ENCODE assay signal across 29 cellular contexts in the genomic region with DNA sequence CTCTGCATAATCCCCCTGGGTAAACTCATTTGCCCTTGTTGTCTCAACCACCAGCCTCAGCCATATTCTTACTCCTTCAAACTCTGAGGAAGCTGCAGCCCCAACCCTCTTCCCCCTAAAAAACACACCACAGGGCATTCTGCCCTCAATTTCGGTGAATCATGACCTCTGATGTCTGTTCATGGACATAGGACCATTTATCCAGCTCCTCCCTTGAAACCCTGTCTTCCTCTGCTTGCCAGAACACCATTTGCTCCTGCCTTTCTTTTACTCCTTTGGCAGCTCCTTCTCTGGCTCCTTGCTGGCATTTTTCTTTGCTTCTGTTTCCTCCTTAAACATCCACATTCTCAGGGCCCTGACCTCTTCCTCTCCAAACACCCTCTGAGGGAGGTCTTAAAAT.
"Had no signal": no experiment of that assay in that cellular context is flagged by ENCODE, and none has a peak within 500 bp of the region (broad histone marks: within the 10 kb centered on the region; RNA-seq: fewer than 3 reads in every experiment).

No MANE protein-coding gene starts in this region.

- H3K9me3 ChIP-seq: ovary, psoas muscle, right lobe of liver, sigmoid colon, spleen, stomach, thoracic aorta, thyroid gland, tibial nerve, upper lobe of left lung, vagina had no signal

- ATAC-seq: naive thymus-derived CD4-positive, alpha-beta T cell; natural killer cell; right cardiac atrium; right lobe of liver; stimulated activated memory B cell treated with anti-CD40 and anti-IgM and Interleukin-4, amounts not matched to agents 10 μg/mL and 1 μg/mL and 100 μg/mL, for 72 hours had no signal

- H3K27ac Mint-ChIP-seq: naive thymus-derived CD4-positive, alpha-beta T cell; natural killer cell; neural progenitor cell; progenitor cell of endocrine pancreas; stimulated activated memory B cell treated with anti-CD40 and anti-IgM and Interleukin-4, amounts not matched to agents 10 μg/mL and 1 μg/mL and 100 μg/mL, for 72 hours; stimulated activated naive CD8-positive, alpha-beta T cell treated with anti-CD3 and anti-CD28 coated beads, Interleukin-15, Interleukin-2, amounts not matched to agents 100 ng/mL and 50 ng/mL, for 24 hours had no signal

- H3K4me3 ChIP-seq: neural progenitor cell, ovary, psoas muscle, right lobe of liver, sigmoid colon, spleen, stomach, thoracic aorta, thyroid gland, tibial nerve, upper lobe of left lung, vagina had no signal

- DNase-seq: naive thymus-derived CD4-positive, alpha-beta T cell; natural killer cell; occipital lobe; ovary; posterior cingulate gyrus; psoas muscle; right cardiac atrium; right lobe of liver; sigmoid colon; small intestine; spleen; stimulated activated CD4-positive, alpha-beta T cell treated with anti-CD3 and anti-CD28 coated beads, Interleukin-12 subunit alpha, Interleukin-12 subunit beta, amount 100 ng/mL, for 4 hours; stimulated activated CD4-positive, alpha-beta T cell treated with anti-CD3 and anti-CD28 coated beads, Interleukin-1b, Interleukin-23, amount 100 ng/mL, for 48 hours; stimulated activated CD4-positive, alpha-beta T cell treated with anti-CD3 and anti-CD28 coated beads, Interleukin-4, amount 100 ng/mL, for 1 hour; stimulated activated CD4-positive, alpha-beta T cell treated with anti-CD3 and anti-CD28 coated beads, Interleukin-4, amount 100 ng/mL, for 4 hours; stimulated activated CD8-positive, alpha-beta memory T cell treated with anti-CD3 and anti-CD28 coated beads, Interleukin-4, amount 100 ng/mL, for 48 hours; stimulated activated naive CD4-positive, alpha-beta T cell; stomach; thyroid gland; trophoblast cell; upper lobe of left lung had no signal

- H3K4me1 ChIP-seq: neural progenitor cell, parathyroid adenoma, psoas muscle, sigmoid colon, spleen, stomach, thyroid gland, tibial nerve, upper lobe of left lung, vagina had no signal

- H3K4me3 Mint-ChIP-seq: naive thymus-derived CD4-positive, alpha-beta T cell; natural killer cell; neural progenitor cell; stimulated activated memory B cell treated with anti-CD40 and anti-IgM and Interleukin-4, amounts not matched to agents 10 μg/mL and 1 μg/mL and 100 μg/mL, for 72 hours; stimulated activated naive CD8-positive, alpha-beta T cell treated with anti-CD3 and anti-CD28 coated beads, Interleukin-15, Interleukin-2, amounts not matched to agents 100 ng/mL and 50 ng/mL, for 24 hours had no signal

- H3K27me3 Mint-ChIP-seq: progenitor cell of endocrine pancreas; stimulated activated memory B cell treated with anti-CD40 and anti-IgM and Interleukin-4, amounts not matched to agents 10 μg/mL and 1 μg/mL and 100 μg/mL, for 72 hours had no signal

- H3K36me3 Mint-ChIP-seq: naive thymus-derived CD4-positive, alpha-beta T cell; natural killer cell; neural progenitor cell; stimulated activated memory B cell treated with anti-CD40 and anti-IgM and Interleukin-4, amounts not matched to agents 10 μg/mL and 1 μg/mL and 100 μg/mL, for 72 hours had no signal

- H3K9me3 Mint-ChIP-seq: naive thymus-derived CD4-positive, alpha-beta T cell; natural killer cell; stimulated activated memory B cell treated with anti-CD40 and anti-IgM and Interleukin-4, amounts not matched to agents 10 μg/mL and 1 μg/mL and 100 μg/mL, for 72 hours; stimulated activated naive CD8-positive, alpha-beta T cell treated with anti-CD3 and anti-CD28 coated beads, Interleukin-15, Interleukin-2, amounts not matched to agents 100 ng/mL and 50 ng/mL, for 24 hours had no signal

- H3K36me3 ChIP-seq: neural progenitor cell, ovary, right lobe of liver, sigmoid colon, spleen, stomach, thoracic aorta, thyroid gland, tibial nerve, upper lobe of left lung, vagina had no signal

- H3K27me3 ChIP-seq: neural progenitor cell, ovary, right lobe of liver, sigmoid colon, spleen, thyroid gland, tibial nerve, upper lobe of left lung, vagina had no signal

- H3K27ac ChIP-seq: neural progenitor cell, ovary, parathyroid adenoma, psoas muscle, right lobe of liver, sigmoid colon, spleen, stomach, thoracic aorta, thyroid gland, tibial nerve, upper lobe of left lung, vagina had no signal

- H3K4me1 Mint-ChIP-seq: natural killer cell; neural progenitor cell; stimulated activated memory B cell treated with anti-CD40 and anti-IgM and Interleukin-4, amounts not matched to agents 10 μg/mL and 1 μg/mL and 100 μg/mL, for 72 hours had no signal
